34 cellular contexts compared by ENCODE assay signal in the genomic region with DNA sequence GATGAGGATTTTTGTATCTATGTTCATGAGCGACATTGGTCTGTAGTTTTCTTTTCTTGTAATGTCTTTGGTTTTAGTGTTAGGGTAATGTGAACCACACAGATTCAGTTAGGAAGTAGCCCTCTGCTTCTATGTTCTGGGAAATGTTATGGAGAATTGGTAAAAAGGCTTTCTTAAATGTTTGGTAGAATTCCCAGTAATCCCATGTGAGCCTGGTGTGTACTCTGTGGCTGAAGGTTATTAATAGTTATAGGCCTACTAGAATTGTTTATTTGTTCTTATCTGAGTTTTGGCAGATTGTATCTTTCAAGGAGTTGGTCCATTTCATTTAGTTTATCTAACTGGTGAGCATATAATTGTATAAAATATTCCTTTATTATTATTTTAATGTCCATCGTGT.
"Had no signal": no experiment of that assay in that cellular context is flagged by ENCODE, and none has a peak within 500 bp of the region (broad histone marks: within the 10 kb centered on the region; RNA-seq: fewer than 3 reads in every experiment).

No MANE protein-coding gene starts in this region.

- H3K27me3 ChIP-seq: MG63 had no signal

- H3K9me3 ChIP-seq: MG63 had no signal

- H3K4me3 ChIP-seq: MG63 had no signal

- H3K4me2 ChIP-seq: KMS-11 had no signal

- H3K36me3 ChIP-seq: MG63 had no signal

- H3K27ac ChIP-seq: KMS-11 had no signal

- H3K9ac ChIP-seq: KMS-11 had no signal

- DNase-seq: Karpas-422, Kasumi-1, MG63, MM.1S, MV-4-11, NCI-H1048, NCI-H1092, NCI-H1092 treated with DMSO at 0.1 percent for 48 hours, NCI-H1105, NCI-H1105 treated with DMSO at 0.1 percent for 48 hours, NCI-H1417, NCI-H1417 treated with DMSO at 0.1 percent for 48 hours, NCI-H1436, NCI-H1436 treated with DMSO at 0.1 percent for 48 hours, NCI-H146, NCI-H1694, NCI-H1694 treated with DMSO at 0.1 percent for 48 hours, NCI-H187, NCI-H187 treated with DMSO at 0.1 percent for 48 hours, NCI-H1930, NCI-H2029, NCI-H2029 treated with DMSO at 0.1 percent for 48 hours, NCI-H2081, NCI-H2081 treated with DMSO at 0.1 percent for 48 hours, NCI-H2107, NCI-H2171, NCI-H2171 treated with DMSO at 0.1 percent for 48 hours, NCI-H2227 treated with DMSO at 0.1 percent for 48 hours, NCI-H226, NCI-H345, NCI-H446, NCI-H446 treated with DMSO at 0.1 percent for 48 hours, NCI-H510A had no signal
